In the genomic region with DNA sequence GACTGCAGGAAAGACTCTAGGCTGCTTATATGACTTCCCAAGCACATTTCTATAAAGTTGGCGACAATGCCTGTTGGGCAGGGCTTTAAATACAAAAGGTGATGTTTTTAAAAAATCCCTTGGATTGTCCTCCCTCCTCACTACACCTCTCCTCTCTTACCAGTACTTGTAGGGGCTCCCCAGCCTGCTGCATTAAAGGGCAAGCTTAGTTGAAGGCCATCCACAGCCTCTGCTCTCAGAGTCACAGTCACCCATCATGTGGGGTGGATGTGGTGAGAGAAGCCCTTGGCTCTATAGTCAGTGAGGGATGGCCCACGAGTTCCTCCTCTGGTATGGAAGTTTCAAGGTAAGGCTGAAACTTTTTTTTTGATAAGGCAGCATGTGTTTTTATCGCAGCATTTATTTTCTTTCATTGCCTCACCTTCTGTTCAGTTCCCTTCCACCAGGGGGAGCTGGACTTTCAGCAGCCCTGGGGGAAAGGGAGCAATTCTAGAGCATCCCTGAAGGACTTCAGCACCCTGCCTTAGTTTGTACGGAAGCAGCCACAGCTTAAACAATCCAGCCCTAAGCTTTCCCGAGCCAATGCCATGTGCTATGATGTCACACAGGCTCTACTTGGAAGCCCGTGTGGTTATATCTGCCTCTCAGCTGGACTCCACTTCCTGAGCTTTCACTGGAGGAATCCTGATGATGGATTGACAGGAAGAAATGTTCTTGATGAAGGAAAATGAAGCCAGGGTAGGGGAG, we compare ENCODE assay signal across 8 cellular contexts.
DNase-seq lines count a peak whose midpoint lies in the region; ATAC-seq and TF ChIP-seq lines count a peak whose summit lies in the region.

No MANE protein-coding gene starts in this region.

- ATAC-seq in GM19397 (IDR thresholded peaks at IDR 0.05; ENCODE audit: unreplicated experiment) (peak; percentile 72), HG03565 (IDR thresholded peaks at IDR 0.05; ENCODE audit: unreplicated experiment) (peak; percentile 60), omental fat pad (ENCODE audit: low FRiP score) (no peak), HG03135 (IDR thresholded peaks at IDR 0.05; ENCODE audit: unreplicated experiment) (no peak)

- TF ChIP-seq CTCF in omental fat pad (IDR thresholded peaks at IDR 0.05), result no peak

- DNase-seq in DMS 273 (lab: John Stamatoyannopoulos, UW; ENCODE audit: unreplicated experiment) (peak; percentile 80), DMS 273 treated with DMSO at 0.1 percent for 48 hours (lab: John Stamatoyannopoulos, UW) (no peak), T follicular helper cell (ENCODE audit: low read depth) (peak; percentile 4), dermis blood vessel endothelial cell (peak; percentile 60), omental fat pad (ENCODE audit: low spot score) (peak; percentile 24)

Comparison
In these comparisons a context has a peak if more than half of its experiments do, and no peak if none do; other contexts are left out.
1. ATAC-seq: peak in GM19397 (single experiment) and HG03565 (single experiment); none in omental fat pad (single experiment) and HG03135 (single experiment).